ENCODE assay signal across 19 cellular contexts in genomic region chr10:103500481-103500880, GRCh38. TPM values are rescaled to one million over a fixed set of nuclear protein-coding genes. Genes with fewer than 3 reads are reported as not detected.
"Had no signal": no experiment of that assay in that cellular context is flagged by ENCODE, and none has a peak within 500 bp of the region (broad histone marks: within the 10 kb centered on the region; RNA-seq: fewer than 3 reads in every experiment).

No MANE protein-coding gene starts in this region.

- ATAC-seq: gastrocnemius medialis, pancreas had no signal

- DNase-seq: activated CD4-positive, alpha-beta T cell treated with anti-CD3 and anti-CD28 coated beads, Interleukin-2, amount 10 ng/mL, durations not matched to agents 7 days and 5 days; activated CD8-positive, alpha-beta memory T cell treated with anti-CD3 and anti-CD28 coated beads, Interleukin-2, amount 50 U/mL, for 4 hours; activated gamma-delta T cell; activated naive CD8-positive, alpha-beta T cell treated with anti-CD3 and anti-CD28 coated beads, Interleukin-2, amount 10 ng/mL, durations not matched to agents 7 days and 5 days; activated T-cell treated with anti-CD3 and anti-CD28 coated beads, Interleukin-2, amount 50 U/mL, for 48 hours; central memory CD4-positive, alpha-beta T cell; gastrocnemius medialis; left ventricle myocardium inferior; SHP77; SK-N-SH; stomach; T1000; upper lobe of left lung had no signal

- H3K9me3 ChIP-seq: gastrocnemius medialis, left ventricle myocardium inferior, pancreas, SK-N-SH, stomach, upper lobe of left lung had no signal

- H3K36me3 ChIP-seq: gastrocnemius medialis, left ventricle myocardium inferior, pancreas, stomach, upper lobe of left lung had no signal

- H3K4me3 Mint-ChIP-seq: activated CD4-positive, alpha-beta T cell treated with anti-CD3 and anti-CD28 coated beads, Interleukin-2, amount 10 ng/mL, durations not matched to agents 7 days and 5 days; activated naive CD8-positive, alpha-beta T cell treated with anti-CD3 and anti-CD28 coated beads, Interleukin-2, amount 10 ng/mL, durations not matched to agents 7 days and 5 days had no signal

- H3K27me3 ChIP-seq: pancreas, upper lobe of left lung had no signal

- H3K36me3 Mint-ChIP-seq: activated naive CD8-positive, alpha-beta T cell treated with anti-CD3 and anti-CD28 coated beads, Interleukin-2, amount 10 ng/mL, durations not matched to agents 7 days and 5 days; brain had no signal

- H3K4me1 ChIP-seq: gastrocnemius medialis had no signal

- H3K27ac Mint-ChIP-seq: activated CD4-positive, alpha-beta T cell treated with anti-CD3 and anti-CD28 coated beads, Interleukin-2, amount 10 ng/mL, durations not matched to agents 7 days and 5 days; activated naive CD8-positive, alpha-beta T cell treated with anti-CD3 and anti-CD28 coated beads, Interleukin-2, amount 10 ng/mL, durations not matched to agents 7 days and 5 days had no signal

- H3K9me2 ChIP-seq: SK-N-SH had no signal

- H3K9me3 Mint-ChIP-seq: activated CD4-positive, alpha-beta T cell treated with anti-CD3 and anti-CD28 coated beads, Interleukin-2, amount 10 ng/mL, durations not matched to agents 7 days and 5 days; activated naive CD8-positive, alpha-beta T cell treated with anti-CD3 and anti-CD28 coated beads, Interleukin-2, amount 10 ng/mL, durations not matched to agents 7 days and 5 days had no signal

- H3K4me2 ChIP-seq: SK-N-SH had no signal

- H3K27ac ChIP-seq: gastrocnemius medialis, left ventricle myocardium inferior, stomach, upper lobe of left lung had no signal

- H3K4me3 ChIP-seq: gastrocnemius medialis, left ventricle myocardium inferior, pancreas, stomach, upper lobe of left lung had no signal

RNA-seq across cellular contexts. Expression of gene CALHM3, which starts 21.4 kb away (rescaled TPM):
- total RNA-seq: gastrocnemius medialis, kidney epithelial cell, left ventricle myocardium inferior, mononuclear cell, stomach, temporal lobe had no signal
- polyA plus RNA-seq: esophagus, SK-N-SH, stomach had no signal

RNA-seq across cellular contexts. Expression of gene CALHM1, which starts 41.8 kb away (rescaled TPM):
- total RNA-seq: gastrocnemius medialis, kidney epithelial cell, left ventricle myocardium inferior, mononuclear cell, stomach, temporal lobe, upper lobe of left lung had no signal
- polyA plus RNA-seq: esophagus, pancreas, SK-N-SH, stomach had no signal
